1 cellular context compared by ENCODE assay signal in the genomic region with DNA sequence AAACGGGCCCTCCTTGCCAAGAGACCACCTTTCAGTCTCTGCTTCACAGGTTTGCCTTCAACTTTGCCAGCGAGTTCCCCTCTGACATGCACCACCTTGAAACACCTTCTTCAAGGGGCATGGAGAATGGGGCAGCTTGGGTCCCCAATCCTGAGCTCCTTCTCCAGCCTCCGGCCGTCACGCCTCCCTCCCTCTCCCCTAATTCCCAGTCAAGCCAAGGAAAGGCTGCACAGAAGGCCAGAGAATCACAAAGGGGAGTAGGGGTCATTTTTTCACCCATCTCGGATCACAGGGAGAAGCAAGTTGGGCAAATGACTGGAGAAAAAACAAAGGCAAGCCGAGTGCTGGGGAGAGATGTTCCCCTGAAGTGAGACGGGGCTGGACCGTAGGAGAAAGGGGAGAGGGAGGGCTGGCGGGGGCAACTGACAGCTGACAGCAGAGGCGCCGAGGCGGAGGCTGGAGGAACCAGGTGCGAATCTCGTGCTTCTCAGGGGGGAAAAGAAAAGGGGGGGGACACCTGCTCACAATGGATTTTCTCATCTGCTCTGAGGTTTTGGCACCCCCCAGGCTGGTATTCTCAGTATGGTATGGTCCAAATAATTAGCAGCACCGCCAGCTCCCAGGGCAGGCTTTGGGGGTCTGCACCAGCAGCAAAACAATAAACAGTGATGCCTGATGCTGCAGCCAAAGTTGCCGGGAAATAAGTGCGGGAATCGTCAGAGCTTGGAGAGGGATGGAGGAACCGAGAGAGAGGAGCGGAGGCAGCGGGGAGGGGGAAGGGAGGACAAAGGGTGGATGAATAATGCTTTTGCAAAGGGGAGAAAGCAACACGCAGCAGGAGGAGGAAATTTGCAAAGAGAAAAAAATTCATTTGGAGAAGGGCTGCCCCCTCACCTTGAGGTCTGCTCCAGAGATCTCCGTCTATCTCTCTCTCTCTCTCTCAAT.
TF ChIP-seq lines count a peak whose summit lies in the region.

No MANE protein-coding gene starts in this region.

TF ChIP-seq in GM12878, 131 proteins besides CTCF, POLR2A, EP300 and RAD21 (continued from another document and continues in another):
- TF ChIP-seq, protein P1, sequence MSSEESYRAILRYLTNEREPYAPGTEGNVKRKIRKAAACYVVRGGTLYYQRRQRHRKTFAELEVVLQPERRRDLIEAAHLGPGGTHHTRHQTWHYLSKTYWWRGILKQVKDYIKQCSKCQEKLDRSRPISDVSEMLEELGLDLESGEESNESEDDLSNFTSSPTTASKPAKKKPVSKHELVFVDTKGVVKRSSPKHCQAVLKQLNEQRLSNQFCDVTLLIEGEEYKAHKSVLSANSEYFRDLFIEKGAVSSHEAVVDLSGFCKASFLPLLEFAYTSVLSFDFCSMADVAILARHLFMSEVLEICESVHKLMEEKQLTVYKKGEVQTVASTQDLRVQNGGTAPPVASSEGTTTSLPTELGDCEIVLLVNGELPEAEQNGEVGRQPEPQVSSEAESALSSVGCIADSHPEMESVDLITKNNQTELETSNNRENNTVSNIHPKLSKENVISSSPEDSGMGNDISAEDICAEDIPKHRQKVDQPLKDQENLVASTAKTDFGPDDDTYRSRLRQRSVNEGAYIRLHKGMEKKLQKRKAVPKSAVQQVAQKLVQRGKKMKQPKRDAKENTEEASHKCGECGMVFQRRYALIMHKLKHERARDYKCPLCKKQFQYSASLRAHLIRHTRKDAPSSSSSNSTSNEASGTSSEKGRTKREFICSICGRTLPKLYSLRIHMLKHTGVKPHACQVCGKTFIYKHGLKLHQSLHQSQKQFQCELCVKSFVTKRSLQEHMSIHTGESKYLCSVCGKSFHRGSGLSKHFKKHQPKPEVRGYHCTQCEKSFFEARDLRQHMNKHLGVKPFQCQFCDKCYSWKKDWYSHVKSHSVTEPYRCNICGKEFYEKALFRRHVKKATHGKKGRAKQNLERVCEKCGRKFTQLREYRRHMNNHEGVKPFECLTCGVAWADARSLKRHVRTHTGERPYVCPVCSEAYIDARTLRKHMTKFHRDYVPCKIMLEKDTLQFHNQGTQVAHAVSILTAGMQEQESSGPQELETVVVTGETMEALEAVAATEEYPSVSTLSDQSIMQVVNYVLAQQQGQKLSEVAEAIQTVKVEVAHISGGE (CRISPR knock-in tag; IDR thresholded peaks at IDR 0.05): no peak
- TF ChIP-seq KLF5 (IDR thresholded peaks at IDR 0.05; ENCODE audit: partially characterized antibody) (no peak), SIN3A (IDR thresholded peaks at IDR 0.05; ENCODE audit: low read depth, low read length) (no peak), ASH2L (IDR thresholded peaks at IDR 0.05; ENCODE audit: borderline replicate concordance, low read depth) (no peak), EGR1 (IDR thresholded peaks at IDR 0.05; ENCODE audit: borderline replicate concordance in 1 of 2, low read depth in 2 of 2, low read length in 2 of 2) (no peak), IKZF2 (IDR thresholded peaks at IDR 0.05) (peak in 1 of 2 experiments; percentile 15; a peak in 2 of 4 replicates), RB1 (IDR thresholded peaks at IDR 0.05; ENCODE audit: borderline replicate concordance) (no peak), SRF (IDR thresholded peaks at IDR 0.05; ENCODE audit: low read depth in 2 of 2, low read length in 2 of 2) (no peak), CBX3 (IDR thresholded peaks at IDR 0.05; ENCODE audit: borderline replicate concordance, low read depth) (no peak), CBFB (IDR thresholded peaks at IDR 0.05; ENCODE audit: low read depth) (no peak), ESRRA (IDR thresholded peaks at IDR 0.05; ENCODE audit: low read length) (no peak), EZH2 (IDR thresholded peaks at IDR 0.05; ENCODE audit: borderline replicate concordance, control insufficient read depth, low read depth, low read length) (no peak), KDM1A (IDR thresholded peaks at IDR 0.05; ENCODE audit: borderline replicate concordance) (no peak), FOXM1 (IDR thresholded peaks at IDR 0.05; ENCODE audit: low read depth, low read length) (no peak), NR2C1 (IDR thresholded peaks at IDR 0.05) (no peak), PKNOX1 (IDR thresholded peaks at IDR 0.05) (peak; percentile 29; the same call in 1 of the 2 replicates), NFXL1 (IDR thresholded peaks at IDR 0.05; ENCODE audit: borderline replicate concordance) (no peak), SMARCA5 (IDR thresholded peaks at IDR 0.05) (no peak), BACH1 (IDR thresholded peaks at IDR 0.05; ENCODE audit: borderline replicate concordance) (no peak; the same call in 1 of the 2 replicates), POLR2AphosphoS5 (IDR thresholded peaks at IDR 0.05; ENCODE audit: low read length) (no peak), CREB1 (IDR thresholded peaks at IDR 0.05; ENCODE audit: low read depth) (no peak), MEF2A (IDR thresholded peaks at IDR 0.05; ENCODE audit: insufficient read depth, low read depth, low read length) (no peak), SPI1 (IDR thresholded peaks at IDR 0.05; ENCODE audit: borderline replicate concordance, insufficient read depth, low read depth, low read length) (no peak), ZNF592 (IDR thresholded peaks at IDR 0.05) (no peak), RCOR1 (conservative IDR thresholded peaks at IDR 0.05; ENCODE audit: low read depth, low read length) (no peak), BRCA1 (IDR thresholded peaks at IDR 0.05; ENCODE audit: low read depth, low read length) (no peak), JUNB (IDR thresholded peaks at IDR 0.05) (no peak), IRF4 (IDR thresholded peaks at IDR 0.05; ENCODE audit: low read depth, low read length) (no peak)
- TF ChIP-seq, protein P2, sequence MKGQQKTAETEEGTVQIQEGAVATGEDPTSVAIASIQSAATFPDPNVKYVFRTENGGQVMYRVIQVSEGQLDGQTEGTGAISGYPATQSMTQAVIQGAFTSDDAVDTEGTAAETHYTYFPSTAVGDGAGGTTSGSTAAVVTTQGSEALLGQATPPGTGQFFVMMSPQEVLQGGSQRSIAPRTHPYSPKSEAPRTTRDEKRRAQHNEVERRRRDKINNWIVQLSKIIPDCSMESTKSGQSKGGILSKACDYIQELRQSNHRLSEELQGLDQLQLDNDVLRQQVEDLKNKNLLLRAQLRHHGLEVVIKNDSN (IDR thresholded peaks at IDR 0.05; ENCODE audit: borderline replicate concordance, extremely low read length, insufficient read depth, low read depth, low read length): no peak
- TF ChIP-seq, protein P3, sequence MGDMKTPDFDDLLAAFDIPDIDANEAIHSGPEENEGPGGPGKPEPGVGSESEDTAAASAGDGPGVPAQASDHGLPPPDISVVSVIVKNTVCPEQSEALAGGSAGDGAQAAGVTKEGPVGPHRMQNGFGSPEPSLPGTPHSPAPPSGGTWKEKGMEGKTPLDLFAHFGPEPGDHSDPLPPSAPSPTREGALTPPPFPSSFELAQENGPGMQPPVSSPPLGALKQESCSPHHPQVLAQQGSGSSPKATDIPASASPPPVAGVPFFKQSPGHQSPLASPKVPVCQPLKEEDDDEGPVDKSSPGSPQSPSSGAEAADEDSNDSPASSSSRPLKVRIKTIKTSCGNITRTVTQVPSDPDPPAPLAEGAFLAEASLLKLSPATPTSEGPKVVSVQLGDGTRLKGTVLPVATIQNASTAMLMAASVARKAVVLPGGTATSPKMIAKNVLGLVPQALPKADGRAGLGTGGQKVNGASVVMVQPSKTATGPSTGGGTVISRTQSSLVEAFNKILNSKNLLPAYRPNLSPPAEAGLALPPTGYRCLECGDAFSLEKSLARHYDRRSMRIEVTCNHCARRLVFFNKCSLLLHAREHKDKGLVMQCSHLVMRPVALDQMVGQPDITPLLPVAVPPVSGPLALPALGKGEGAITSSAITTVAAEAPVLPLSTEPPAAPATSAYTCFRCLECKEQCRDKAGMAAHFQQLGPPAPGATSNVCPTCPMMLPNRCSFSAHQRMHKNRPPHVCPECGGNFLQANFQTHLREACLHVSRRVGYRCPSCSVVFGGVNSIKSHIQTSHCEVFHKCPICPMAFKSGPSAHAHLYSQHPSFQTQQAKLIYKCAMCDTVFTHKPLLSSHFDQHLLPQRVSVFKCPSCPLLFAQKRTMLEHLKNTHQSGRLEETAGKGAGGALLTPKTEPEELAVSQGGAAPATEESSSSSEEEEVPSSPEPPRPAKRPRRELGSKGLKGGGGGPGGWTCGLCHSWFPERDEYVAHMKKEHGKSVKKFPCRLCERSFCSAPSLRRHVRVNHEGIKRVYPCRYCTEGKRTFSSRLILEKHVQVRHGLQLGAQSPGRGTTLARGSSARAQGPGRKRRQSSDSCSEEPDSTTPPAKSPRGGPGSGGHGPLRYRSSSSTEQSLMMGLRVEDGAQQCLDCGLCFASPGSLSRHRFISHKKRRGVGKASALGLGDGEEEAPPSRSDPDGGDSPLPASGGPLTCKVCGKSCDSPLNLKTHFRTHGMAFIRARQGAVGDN (IDR thresholded peaks at IDR 0.05): no peak
- TF ChIP-seq, protein P4, sequence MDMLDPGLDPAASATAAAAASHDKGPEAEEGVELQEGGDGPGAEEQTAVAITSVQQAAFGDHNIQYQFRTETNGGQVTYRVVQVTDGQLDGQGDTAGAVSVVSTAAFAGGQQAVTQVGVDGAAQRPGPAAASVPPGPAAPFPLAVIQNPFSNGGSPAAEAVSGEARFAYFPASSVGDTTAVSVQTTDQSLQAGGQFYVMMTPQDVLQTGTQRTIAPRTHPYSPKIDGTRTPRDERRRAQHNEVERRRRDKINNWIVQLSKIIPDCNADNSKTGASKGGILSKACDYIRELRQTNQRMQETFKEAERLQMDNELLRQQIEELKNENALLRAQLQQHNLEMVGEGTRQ (IDR thresholded peaks at IDR 0.05; ENCODE audit: borderline replicate concordance, low read depth, low read length): no peak
- TF ChIP-seq, protein P5, sequence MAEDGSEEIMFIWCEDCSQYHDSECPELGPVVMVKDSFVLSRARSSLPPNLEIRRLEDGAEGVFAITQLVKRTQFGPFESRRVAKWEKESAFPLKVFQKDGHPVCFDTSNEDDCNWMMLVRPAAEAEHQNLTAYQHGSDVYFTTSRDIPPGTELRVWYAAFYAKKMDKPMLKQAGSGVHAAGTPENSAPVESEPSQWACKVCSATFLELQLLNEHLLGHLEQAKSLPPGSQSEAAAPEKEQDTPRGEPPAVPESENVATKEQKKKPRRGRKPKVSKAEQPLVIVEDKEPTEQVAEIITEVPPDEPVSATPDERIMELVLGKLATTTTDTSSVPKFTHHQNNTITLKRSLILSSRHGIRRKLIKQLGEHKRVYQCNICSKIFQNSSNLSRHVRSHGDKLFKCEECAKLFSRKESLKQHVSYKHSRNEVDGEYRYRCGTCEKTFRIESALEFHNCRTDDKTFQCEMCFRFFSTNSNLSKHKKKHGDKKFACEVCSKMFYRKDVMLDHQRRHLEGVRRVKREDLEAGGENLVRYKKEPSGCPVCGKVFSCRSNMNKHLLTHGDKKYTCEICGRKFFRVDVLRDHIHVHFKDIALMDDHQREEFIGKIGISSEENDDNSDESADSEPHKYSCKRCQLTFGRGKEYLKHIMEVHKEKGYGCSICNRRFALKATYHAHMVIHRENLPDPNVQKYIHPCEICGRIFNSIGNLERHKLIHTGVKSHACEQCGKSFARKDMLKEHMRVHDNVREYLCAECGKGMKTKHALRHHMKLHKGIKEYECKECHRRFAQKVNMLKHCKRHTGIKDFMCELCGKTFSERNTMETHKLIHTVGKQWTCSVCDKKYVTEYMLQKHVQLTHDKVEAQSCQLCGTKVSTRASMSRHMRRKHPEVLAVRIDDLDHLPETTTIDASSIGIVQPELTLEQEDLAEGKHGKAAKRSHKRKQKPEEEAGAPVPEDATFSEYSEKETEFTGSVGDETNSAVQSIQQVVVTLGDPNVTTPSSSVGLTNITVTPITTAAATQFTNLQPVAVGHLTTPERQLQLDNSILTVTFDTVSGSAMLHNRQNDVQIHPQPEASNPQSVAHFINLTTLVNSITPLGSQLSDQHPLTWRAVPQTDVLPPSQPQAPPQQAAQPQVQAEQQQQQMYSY (CRISPR knock-in tag; IDR thresholded peaks at IDR 0.05): no peak
- TF ChIP-seq, protein P6, sequence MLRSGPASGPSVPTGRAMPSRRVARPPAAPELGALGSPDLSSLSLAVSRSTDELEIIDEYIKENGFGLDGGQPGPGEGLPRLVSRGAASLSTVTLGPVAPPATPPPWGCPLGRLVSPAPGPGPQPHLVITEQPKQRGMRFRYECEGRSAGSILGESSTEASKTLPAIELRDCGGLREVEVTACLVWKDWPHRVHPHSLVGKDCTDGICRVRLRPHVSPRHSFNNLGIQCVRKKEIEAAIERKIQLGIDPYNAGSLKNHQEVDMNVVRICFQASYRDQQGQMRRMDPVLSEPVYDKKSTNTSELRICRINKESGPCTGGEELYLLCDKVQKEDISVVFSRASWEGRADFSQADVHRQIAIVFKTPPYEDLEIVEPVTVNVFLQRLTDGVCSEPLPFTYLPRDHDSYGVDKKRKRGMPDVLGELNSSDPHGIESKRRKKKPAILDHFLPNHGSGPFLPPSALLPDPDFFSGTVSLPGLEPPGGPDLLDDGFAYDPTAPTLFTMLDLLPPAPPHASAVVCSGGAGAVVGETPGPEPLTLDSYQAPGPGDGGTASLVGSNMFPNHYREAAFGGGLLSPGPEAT (IDR thresholded peaks at IDR 0.05; ENCODE audit: low read depth): peak; percentile 58; the same call in 1 of the 2 replicates
